ENCODE assay signal across 9 cellular contexts in genomic region chr11:35715649-35716048, GRCh38.
"Had no signal": no experiment of that assay in that cellular context is flagged by ENCODE, and none has a peak within 500 bp of the region (broad histone marks: within the 10 kb centered on the region; RNA-seq: fewer than 3 reads in every experiment).

No MANE protein-coding gene starts in this region.

- H3K27ac ChIP-seq: transverse colon, VCaP had no signal

- H3K36me3 ChIP-seq: brain microvascular endothelial cell, transverse colon had no signal

- H3K4me3 ChIP-seq: transverse colon had no signal

- H3K27ac Mint-ChIP-seq: activated CD8-positive, alpha-beta T cell treated with anti-CD3 and anti-CD28 coated beads, Interleukin-2, amount 10 ng/mL, durations not matched to agents 7 days and 5 days; endodermal cell had no signal

- DNase-seq: activated CD4-positive, alpha-beta T cell treated with anti-CD3 and anti-CD28 coated beads for 4 hours; activated CD8-positive, alpha-beta T cell treated with anti-CD3 and anti-CD28 coated beads, Interleukin-2, amount 10 ng/mL, durations not matched to agents 7 days and 5 days; activated naive CD4-positive, alpha-beta T cell treated with anti-CD3 and anti-CD28 coated beads, Interleukin-2, amount 50 U/mL, for 16 hours; endodermal cell; right cardiac atrium; small intestine; transverse colon had no signal

- H3K4me3 Mint-ChIP-seq: activated CD8-positive, alpha-beta T cell treated with anti-CD3 and anti-CD28 coated beads, Interleukin-2, amount 10 ng/mL, durations not matched to agents 7 days and 5 days; endodermal cell had no signal

- H3K9me3 Mint-ChIP-seq: endodermal cell had no signal

- H3K27me3 ChIP-seq: brain microvascular endothelial cell, transverse colon had no signal

- H3K9me3 ChIP-seq: transverse colon had no signal

- ATAC-seq: activated CD8-positive, alpha-beta T cell treated with anti-CD3 and anti-CD28 coated beads, Interleukin-2, amount 10 ng/mL, durations not matched to agents 7 days and 5 days; right cardiac atrium had no signal
